In genomic region chr22:23566716-23567475, GRCh38 we compare ENCODE assay signal across 13 cellular contexts. TPM values are rescaled to one million over a fixed set of nuclear protein-coding genes. Genes with fewer than 3 reads are reported as not detected.
A peak's percentile ranks its signal among the peaks of the same experiment; 100 is the strongest.
DNase-seq lines count a peak whose midpoint lies in the region; ATAC-seq and TF ChIP-seq lines count a peak whose summit lies in the region.
"Had no signal": no experiment of that assay in that cellular context is flagged by ENCODE, and none has a peak within 500 bp of the region (broad histone marks: within the 10 kb centered on the region; RNA-seq: fewer than 3 reads in every experiment).

No MANE protein-coding gene starts in this region.

- no peaks in the 10 kb centered on the region for H4K20me1 ChIP-seq in H9 (ENCODE audit: control insufficient read depth, insufficient read depth, insufficient read length)

- no peak overlapping the region for H4K5ac ChIP-seq in H9 (ENCODE audit: insufficient read length, low read depth, low read length)

- H3K79me1 ChIP-seq in H9 (ENCODE audit: insufficient read depth, low read depth, low read length, poor library complexity, severe bottlenecking) (no peaks in the 10 kb centered on the region), neuronal stem cell (ENCODE audit: low read depth, low read length) (no peaks in the 10 kb centered on the region)

- no peak for TF ChIP-seq POLR2A in esophagus squamous epithelium (IDR thresholded peaks at IDR 0.05)

- H4K91ac ChIP-seq in H9 (ENCODE audit: insufficient read length, low read depth, low read length) (no peak overlapping the region), neuronal stem cell (ENCODE audit: low read depth, low read length, poor library complexity) (no peak overlapping the region)

- peaks cover 0 to 2% (median 0%) of the 10 kb centered on the region in 3 experiments; a peak in 1 of 7 replicates for H3K36me3 Mint-ChIP-seq in H9 (ENCODE audit: insufficient read depth in 1 of 3, low read depth in 3 of 3)

- TF ChIP-seq CTCF in A673 (conservative IDR thresholded peaks at IDR 0.05; ENCODE audit: low read depth, low read length) (no peak), H9 (conservative IDR thresholded peaks at IDR 0.05) (no peak), esophagus squamous epithelium (IDR thresholded peaks at IDR 0.05) (no peak)

- H3K4me3 ChIP-seq in A673 (ENCODE audit: low read depth, low read length, poor library complexity, severe bottlenecking) (peak overlapping the region; percentile 44), esophagus squamous epithelium (peak overlapping the region in 3 of 4 donors; percentile 34 to 62 (median 48)), neuronal stem cell (ENCODE audit: low read length in 2 of 2) (peak overlapping the region; percentile 39 to 71)

- H2AFZ ChIP-seq in H9 (ENCODE audit: low read length) (no peak overlapping the region), neuronal stem cell (ENCODE audit: low read length) (peak overlapping the region; percentile 97)

- BruUV-seq in A673 (replicated peaks; lab: Mats Ljungman, UMichigan) = no TSS peak

- no peak for ATAC-seq in GM18868 (IDR thresholded peaks at IDR 0.05; ENCODE audit: unreplicated experiment)
- ATAC-seq in sciatic nerve = no peak

- H3K27ac Mint-ChIP-seq in H9 = no peak overlapping the region

- DNase-seq in A673 (ENCODE audit: low spot score) (no peak), H9 (peak; percentile 33), esophagus squamous epithelium (lab: John Stamatoyannopoulos, UW) (no peak), neuronal stem cell (ENCODE audit: low spot score) (no peak), NCI-H446 treated with DMSO at 0.1 percent for 48 hours (lab: John Stamatoyannopoulos, UW) (no peak), HK-2 (ENCODE audit: unreplicated experiment) (no peak), sciatic nerve (ENCODE audit: low spot score) (no peak)
- DNase-seq: NCI-H1417 treated with DMSO at 0.1 percent for 48 hours, OCI-M1 had no signal

- no peak overlapping the region for H2BK20ac ChIP-seq in H9 (ENCODE audit: low read depth, low read length, poor library complexity, severe bottlenecking)

- H3K4me2 ChIP-seq in H9 (ENCODE audit: insufficient read depth, insufficient read length, low read length) (peak overlapping the region; percentile 49), neuronal stem cell (ENCODE audit: insufficient read depth, low read length, poor library complexity, severe bottlenecking) (peak overlapping the region; percentile 73)

- peaks cover 96% of the 10 kb centered on the region for H3K27me3 Mint-ChIP-seq in H9 (ENCODE audit: low read depth)

- H3K9me3 Mint-ChIP-seq in H9 = peaks cover 0 to 2% of the 10 kb centered on the region in 2 experiments; a peak in 2 of 5 replicates

- H2BK15ac ChIP-seq in H9 (ENCODE audit: low read depth, low read length) (no peak overlapping the region), neuronal stem cell (ENCODE audit: low read length) (peak overlapping the region; percentile 10)

- H3K56ac ChIP-seq in H9 (ENCODE audit: insufficient read length, low read depth, low read length) = no peak overlapping the region

- no peak overlapping the region for H3K4ac ChIP-seq in H9 (ENCODE audit: low read depth, low read length)
- H3K4ac ChIP-seq in neuronal stem cell (ENCODE audit: low read length) = no peak overlapping the region

- H3K4me1 Mint-ChIP-seq in H9 = peaks cover 14% of the 10 kb centered on the region in 2 experiments

- no peak overlapping the region for H3T11ph ChIP-seq in H9 (ENCODE audit: low read length)

- H3K27me3 ChIP-seq in A673 (replicated peaks; ENCODE audit: insufficient read depth, low read depth, low read length, poor library complexity) (peaks cover 14% of the 10 kb centered on the region), H9 (ENCODE audit: insufficient read depth, low read length) (peaks cover 7% of the 10 kb centered on the region; the same call in 1 of the 2 replicates), esophagus squamous epithelium (peaks cover 0 to 62% (median 12%) of the 10 kb centered on the region in 4 donors), neuronal stem cell (ENCODE audit: control insufficient read depth in 3 of 3, insufficient read depth in 3 of 3, low read depth in 1 of 3, low read length in 3 of 3) (peaks cover 0 to 16% (median 13%) of the 10 kb centered on the region in 3 experiments)

- H3K14ac ChIP-seq in H9 (ENCODE audit: insufficient read depth, low read length) (no peak overlapping the region), neuronal stem cell (ENCODE audit: low read length) (peak overlapping the region; percentile 26)

- peak overlapping the region; percentile 68 to 77 for H3K4me3 Mint-ChIP-seq in H9

- H3K27ac ChIP-seq in A673 (ENCODE audit: low read depth, low read length, poor library complexity, severe bottlenecking) = no peak overlapping the region
- no peak overlapping the region for H3K27ac ChIP-seq in H9 (ENCODE audit: insufficient read length, low read depth, low read length)
- H3K27ac ChIP-seq in esophagus squamous epithelium = no peak overlapping the region
- H3K27ac ChIP-seq in neuronal stem cell (replicated peaks; ENCODE audit: low read length) = no peak overlapping the region

- H3K9ac ChIP-seq in H9 (ENCODE audit: extremely low read depth, insufficient read length, low read length) = no peak overlapping the region
- H3K9ac ChIP-seq in neuronal stem cell (ENCODE audit: low read depth, low read length, poor library complexity) = peak overlapping the region; percentile 30

- H3K36me3 ChIP-seq in A673 (ENCODE audit: insufficient read depth, low read length, poor library complexity, severe bottlenecking) = no peaks in the 10 kb centered on the region
- no peaks in the 10 kb centered on the region for H3K36me3 ChIP-seq in esophagus squamous epithelium
- no peaks in the 10 kb centered on the region for H3K36me3 ChIP-seq in neuronal stem cell (replicated peaks in 1 of 2; ENCODE audit: control insufficient read depth in 2 of 2, insufficient read depth in 2 of 2, low read length in 2 of 2)

- H3K4me1 ChIP-seq in A673 (ENCODE audit: insufficient read depth, low read length, poor library complexity, severe bottlenecking) (peaks cover 5% of the 10 kb centered on the region), H9 (ENCODE audit: insufficient read depth, low read length) (no peaks in the 10 kb centered on the region; the same call in 1 of the 2 replicates), esophagus squamous epithelium (peaks cover 5 to 16% (median 8%) of the 10 kb centered on the region in 3 donors), neuronal stem cell (ENCODE audit: control insufficient read depth in 2 of 2, insufficient read depth in 1 of 2, low read depth in 1 of 2, low read length in 2 of 2) (peaks cover 10 to 14% of the 10 kb centered on the region in 2 donors)

- no peaks in the 10 kb centered on the region for H3K79me2 ChIP-seq in H9 (ENCODE audit: insufficient read depth, low read length)

- WGBS in H9 (ENCODE audit: extremely low coverage, insufficient read length, low lambda C conversion rate) = no CpG with 5 or more reads among the region's 35 CpGs
- 75 to 76% methylated on average over 16 to 17 of the region's 35 CpGs for WGBS in esophagus squamous epithelium, 2 donors
- no CpG with 5 or more reads among the region's 35 CpGs for WGBS in neuronal stem cell (ENCODE audit: extremely low coverage in 2 of 2, insufficient read length in 2 of 2, insufficient replicate concordance in 1 of 2), 2 donors

- H3K9me3 ChIP-seq in A673 (ENCODE audit: low read depth, low read length, poor library complexity, severe bottlenecking) = no peaks in the 10 kb centered on the region
- no peaks in the 10 kb centered on the region for H3K9me3 ChIP-seq in H9 (ENCODE audit: control insufficient read depth, low read depth, low read length)
- H3K9me3 ChIP-seq in esophagus squamous epithelium = no peaks in the 10 kb centered on the region
- no peaks in the 10 kb centered on the region for H3K9me3 ChIP-seq in neuronal stem cell (replicated peaks in 1 of 2; ENCODE audit: control insufficient read depth in 2 of 2, insufficient read depth in 1 of 2, low read depth in 1 of 2, low read length in 2 of 2)

- CTCF ChIA-PET in A673 (lab: Charles Lee) = no interaction called here

- H2BK12ac ChIP-seq in H9 (ENCODE audit: insufficient read length, low read depth, low read length) (no peak overlapping the region), neuronal stem cell (ENCODE audit: low read length) (peak overlapping the region; percentile 94)

- H2AK5ac ChIP-seq in H9 (ENCODE audit: insufficient read length, low read length) = no peak overlapping the region
- peak overlapping the region; percentile 60 for H2AK5ac ChIP-seq in neuronal stem cell (ENCODE audit: low read depth, low read length)

- H3K18ac ChIP-seq in H9 (ENCODE audit: insufficient read length, low read depth, low read length) (no peak overlapping the region), neuronal stem cell (ENCODE audit: low read length) (peak overlapping the region; percentile 65)

- H2BK120ac ChIP-seq in H9 (ENCODE audit: low read depth, low read length, poor library complexity, severe bottlenecking) (no peak overlapping the region), neuronal stem cell (ENCODE audit: low read depth, low read length) (peak overlapping the region; percentile 94)

- H4K8ac ChIP-seq in H9 (replicated peaks; ENCODE audit: insufficient read length, low read depth, low read length) (no peak overlapping the region), neuronal stem cell (ENCODE audit: low read depth, low read length) (no peak overlapping the region)

- intact Hi-C loops in A673 (cut with micrococcal nuclease; ENCODE audit: unreplicated experiment) (no loop called here), esophagus squamous epithelium (cut with DNase I) (no loop called here), sciatic nerve (cut with DNase I) (no loop called here)

- H3K23ac ChIP-seq in H9 (ENCODE audit: insufficient read length, low read depth, low read length) = no peak overlapping the region
- peak overlapping the region; percentile 83 for H3K23ac ChIP-seq in neuronal stem cell (ENCODE audit: low read depth, low read length, poor library complexity)

- H2BK5ac ChIP-seq in H9 (ENCODE audit: insufficient read length, low read length) = no peak overlapping the region
- H2BK5ac ChIP-seq in neuronal stem cell (ENCODE audit: low read length) = peak overlapping the region; percentile 75

- POLR2A ChIA-PET in A673 (lab: Charles Lee; ENCODE audit: low non-redundant PET) = no interaction called here

- peaks cover 10% of the 10 kb centered on the region for H3K23me2 ChIP-seq in H9 (ENCODE audit: insufficient read length, low read depth, low read length, poor library complexity, severe bottlenecking)

RNA-seq across cellular contexts. Expression of gene IGLL1, which starts 13.2 kb away (rescaled TPM):
- total RNA-seq in A673 (2021) (not detected in 2 replicates), H9 (2021) (not detected in 2 replicates), esophagus squamous epithelium (not detected), sciatic nerve (not detected)
- not detected for polyA plus RNA-seq in neuronal stem cell (2013, experiment 1 of 2)
- not detected for polyA plus RNA-seq in neuronal stem cell (2013, experiment 2 of 2)
- polyA plus RNA-seq: adipose tissue, esophagus, liver had no signal
